18 cellular contexts compared by ENCODE assay signal in the genomic region with DNA sequence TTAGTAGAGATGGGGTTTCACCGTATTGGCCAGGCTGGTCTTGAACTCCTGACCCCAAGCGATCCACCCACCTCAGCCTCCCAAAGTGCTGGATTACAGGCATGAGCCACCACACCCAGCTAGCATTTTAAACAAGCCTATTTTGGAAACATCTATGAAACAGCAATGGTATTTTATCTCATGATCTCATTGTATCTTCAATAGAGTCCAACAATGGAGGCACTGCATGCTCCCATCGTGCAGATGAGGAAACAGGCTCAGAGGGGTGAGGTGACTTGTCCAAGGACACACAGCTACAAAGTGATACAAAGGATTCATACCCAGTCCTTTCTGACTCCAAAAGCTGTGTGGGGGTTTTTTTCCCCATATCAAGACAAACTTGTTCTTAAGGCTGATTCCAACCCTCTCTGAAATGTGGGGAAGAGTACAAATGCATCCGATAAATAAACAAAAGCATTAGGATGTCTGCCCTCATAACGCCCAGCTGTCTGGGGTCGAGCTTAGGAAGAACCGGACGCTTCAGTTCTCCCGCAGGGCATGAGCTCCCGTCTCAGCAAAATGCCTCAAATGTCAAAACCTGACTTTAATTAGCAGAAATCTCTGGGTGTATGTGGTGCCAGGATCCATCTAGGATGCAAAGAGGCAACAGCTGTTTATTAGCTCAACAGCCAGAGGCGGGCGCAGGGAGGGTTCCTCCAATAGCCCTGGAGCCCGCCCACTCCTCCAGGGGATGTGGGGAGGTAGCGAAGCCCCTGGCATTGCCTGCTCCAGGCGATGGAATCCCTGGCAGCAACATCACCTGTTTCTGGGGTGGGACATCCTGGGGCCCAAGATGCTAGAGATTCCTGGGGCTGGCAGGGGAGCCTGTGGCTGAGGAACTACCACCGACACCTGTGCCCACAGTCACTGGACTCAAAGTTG. TPM values are rescaled to one million over a fixed set of nuclear protein-coding genes. Genes with fewer than 3 reads are reported as not detected.
DNase-seq lines count a peak whose midpoint lies in the region; TF ChIP-seq lines count a peak whose summit lies in the region.
"Had no signal": no experiment of that assay in that cellular context is flagged by ENCODE, and none has a peak within 500 bp of the region (broad histone marks: within the 10 kb centered on the region; RNA-seq: fewer than 3 reads in every experiment).

No MANE protein-coding gene starts in this region.

- no peaks in the 10 kb centered on the region for H3K36me3 ChIP-seq in WERI-Rb-1

- H3K27me3 ChIP-seq in WERI-Rb-1 (ENCODE audit: insufficient read depth, low read depth, severe bottlenecking), result peaks cover 20% of the 10 kb centered on the region

- H3K4me3 ChIP-seq in WERI-Rb-1 (ENCODE audit: low read depth, low read length), result peak overlapping the region; percentile 21

- H3K27ac ChIP-seq in WERI-Rb-1, result no peak overlapping the region

- DNase-seq in NCI-H82 (lab: John Stamatoyannopoulos, UW) (peak; percentile 49), NCI-H82 treated with DMSO at 0.1 percent for 48 hours (lab: John Stamatoyannopoulos, UW; ENCODE audit: unreplicated experiment) (no peak), NCI-H1694 (lab: John Stamatoyannopoulos, UW) (peak; percentile 91), WERI-Rb-1 (no peak), mesenteric fat pad (ENCODE audit: low spot score) (peak; percentile 71), DMS79 treated with DMSO at 0.1 percent for 48 hours (lab: John Stamatoyannopoulos, UW) (no peak), hepatic stellate cell (ENCODE audit: low spot score) (no peak), NCI-H2081 (lab: John Stamatoyannopoulos, UW) (no peak)
- DNase-seq: CD4-positive, CD25-positive, alpha-beta regulatory T cell; GF-D8; HFFc6; Karpas-422; NCI-H1417 treated with DMSO at 0.1 percent for 48 hours; NCI-H2081 treated with DMSO at 0.1 percent for 48 hours; NCI-H510A; OCI-M1; T-helper 1 cell had no signal

- no peak for TF ChIP-seq CTCF in WERI-Rb-1 (IDR thresholded peaks at IDR 0.05; ENCODE audit: low read depth, low read length)

- H3K9me3 ChIP-seq in WERI-Rb-1 (ENCODE audit: severe bottlenecking), result no peaks in the 10 kb centered on the region

RNA-seq across cellular contexts. Expression of a gene that starts 39.2 kb away (rescaled TPM):
- total RNA-seq in mesenteric fat pad, result 29.6 TPM
- total RNA-seq: HepG2 had no signal

Comparison
In these comparisons a context has a peak if more than half of its experiments do, and no peak if none do; other contexts are left out.
1. DNase-seq: peak in NCI-H82 (single experiment), NCI-H1694 (single experiment) and mesenteric fat pad (single experiment); none in NCI-H82 treated with DMSO at 0.1 percent for 48 hours (single experiment), WERI-Rb-1 (single experiment), DMS79 treated with DMSO at 0.1 percent for 48 hours (single experiment), hepatic stellate cell (single experiment) and NCI-H2081 (0 of 2).